11 cellular contexts compared by ENCODE assay signal in genomic region chr3:18556001-18556408, GRCh38.
DNase-seq lines count a peak whose midpoint lies in the region; ATAC-seq, FAIRE-seq and TF ChIP-seq lines count a peak whose summit lies in the region.
"Had no signal": no experiment of that assay in that cellular context is flagged by ENCODE, and none has a peak within 500 bp of the region (broad histone marks: within the 10 kb centered on the region; RNA-seq: fewer than 3 reads in every experiment).

No MANE protein-coding gene starts in this region.

- peaks cover 48% of the 10 kb centered on the region for H3K4me1 Mint-ChIP-seq in CD8-positive, alpha-beta T cell (ENCODE audit: low read depth)
- peaks cover 57% of the 10 kb centered on the region for H3K4me1 Mint-ChIP-seq in activated naive CD8-positive, alpha-beta T cell (ENCODE audit: low read depth)
- H3K4me1 Mint-ChIP-seq: neural progenitor cell had no signal

- TF ChIP-seq CTCF in CD8-positive, alpha-beta T cell (IDR thresholded peaks at IDR 0.05), result no peak
- no peak for TF ChIP-seq CTCF in HepG2 (CRISPR knock-in tag; IDR thresholded peaks at IDR 0.05)

- intact Hi-C loops in CD8-positive, alpha-beta T cell (cut with DNase I, micrococcal nuclease), result loop anchor here (5.0 to 10.0 kb wide), 4 partner anchors 64 to 431 kb away; no protein-coding TSS in a partner anchor
- intact Hi-C loops in HepG2 (cut with micrococcal nuclease; ENCODE audit: unreplicated experiment), result no loop called here

- peaks cover 25% of the 10 kb centered on the region for H3K4me1 ChIP-seq in CD8-positive, alpha-beta T cell (ENCODE audit: insufficient read depth, low read length)
- H3K4me1 ChIP-seq in HepG2 (ENCODE audit: insufficient read depth, low read length), result no peaks in the 10 kb centered on the region
- H3K4me1 ChIP-seq: BLaER1, neural progenitor cell had no signal

- no peak overlapping the region for H3K4me3 Mint-ChIP-seq in CD8-positive, alpha-beta T cell
- H3K4me3 Mint-ChIP-seq in activated naive CD8-positive, alpha-beta T cell, result peak overlapping the region; percentile 8
- H3K4me3 Mint-ChIP-seq: neural progenitor cell had no signal

- H4K20me1 ChIP-seq in HepG2 (ENCODE audit: insufficient read depth, low read length), result no peaks in the 10 kb centered on the region
- H4K20me1 ChIP-seq: BLaER1 had no signal

- no peak overlapping the region for H3K27ac Mint-ChIP-seq in CD8-positive, alpha-beta T cell
- peak overlapping the region; percentile 96 for H3K27ac Mint-ChIP-seq in activated naive CD8-positive, alpha-beta T cell
- H3K27ac Mint-ChIP-seq: neural progenitor cell had no signal

- no peaks in the 10 kb centered on the region for H3K79me2 ChIP-seq in HepG2 (ENCODE audit: insufficient read depth, low read length)

- H3K27me3 Mint-ChIP-seq in CD8-positive, alpha-beta T cell (ENCODE audit: low read depth), result no peaks in the 10 kb centered on the region
- no peaks in the 10 kb centered on the region for H3K27me3 Mint-ChIP-seq in activated naive CD8-positive, alpha-beta T cell

- H3K4me3 ChIP-seq in CD8-positive, alpha-beta T cell (ENCODE audit: low read depth, low read length), result no peak overlapping the region
- H3K4me3 ChIP-seq in HepG2 (replicated peaks in 1 of 3; ENCODE audit: insufficient read depth in 1 of 3, low read depth in 2 of 3, low read length in 3 of 3), result no peak overlapping the region
- H3K4me3 ChIP-seq: BLaER1, neural progenitor cell had no signal

- peak in 1 of 7 experiments; percentile 4 for DNase-seq in CD8-positive, alpha-beta T cell
- no peak for DNase-seq in OCI-M2 (lab: John Stamatoyannopoulos, UW; ENCODE audit: unreplicated experiment)
- no peak for DNase-seq in cerebellar cortex (ENCODE audit: low spot score)
- no peak for DNase-seq in HepG2 (ENCODE audit: low spot score)
- DNase-seq: NCI-H446 had no signal

- no peak overlapping the region for H3K9ac ChIP-seq in HepG2 (ENCODE audit: insufficient read depth, low read depth, low read length)
- H3K9ac ChIP-seq: BLaER1, neural progenitor cell had no signal

- H3K9me3 ChIP-seq in CD8-positive, alpha-beta T cell (ENCODE audit: low read length), result no peaks in the 10 kb centered on the region
- H3K9me3 ChIP-seq in HepG2 (ENCODE audit: low read length), result no peaks in the 10 kb centered on the region
- H3K9me3 ChIP-seq: BLaER1 had no signal

- H2AFZ ChIP-seq in HepG2 (ENCODE audit: low read length), result no peak overlapping the region
- H2AFZ ChIP-seq: neural progenitor cell had no signal

- FAIRE-seq in HepG2 (lab: Jason Lieb, UNC), result no peak

- H3K27me3 ChIP-seq in CD8-positive, alpha-beta T cell (ENCODE audit: insufficient read depth, low read length), result no peaks in the 10 kb centered on the region
- H3K27me3 ChIP-seq in HepG2 (ENCODE audit: control insufficient read depth in 1 of 2, insufficient read depth in 2 of 2, low read length in 2 of 2), result no peaks in the 10 kb centered on the region
- H3K27me3 ChIP-seq: BLaER1, neural progenitor cell had no signal

- BruUV-seq in HepG2 (replicated peaks; lab: Mats Ljungman, UMichigan), result no TSS peak

- no peak for TF ChIP-seq POLR2A in HepG2 (IDR thresholded peaks at IDR 0.05; ENCODE audit: insufficient read depth in 1 of 2, low read depth in 2 of 2, low read length in 2 of 2)

- peak; percentile 22 for ATAC-seq in CD8-positive, alpha-beta T cell
- ATAC-seq in GM21528 (IDR thresholded peaks at IDR 0.05; ENCODE audit: low FRiP score, unreplicated experiment) (peak; percentile 13), HG03521 (IDR thresholded peaks at IDR 0.05; ENCODE audit: unreplicated experiment) (peak; percentile 12), HG03460 (IDR thresholded peaks at IDR 0.05; ENCODE audit: unreplicated experiment) (no peak), HepG2 (no peak)

- no peak overlapping the region for H3K27ac ChIP-seq in CD8-positive, alpha-beta T cell (ENCODE audit: low read depth, low read length)
- H3K27ac ChIP-seq in HepG2 (ENCODE audit: extremely low read length, insufficient read depth, low read length), result no peak overlapping the region
- H3K27ac ChIP-seq: BLaER1, neural progenitor cell had no signal

- 12% methylated on average over 3 of the region's 3 CpGs for WGBS in HepG2 (ENCODE audit: low lambda C conversion rate)

- in situ Hi-C loops in HepG2 (cut with HindIII; ENCODE audit: extremely low pct_ligation_motif_present, low pct_unique_long_range_greater_than_20kb), result loop anchor here (25.0 kb wide), 1 partner anchor 431 kb away; no protein-coding TSS in a partner anchor

- POLR2A ChIA-PET in CD8-positive, alpha-beta T cell (lab: Charles Lee), result interaction anchor here (1.6 kb wide), 1 partner anchor 10 kb away, joined by 3 read pairs; no protein-coding TSS in a partner anchor
- POLR2A ChIA-PET in HepG2 (lab: Yijun Ruan, JAX), result no interaction called here

- TF ChIP-seq EP300 in HepG2 (IDR thresholded peaks at IDR 0.05; ENCODE audit: low read depth in 2 of 2, low read length in 2 of 2), result no peak
- TF ChIP-seq EP300 in HepG2 (CRISPR knock-in tag; IDR thresholded peaks at IDR 0.05; ENCODE audit: borderline replicate concordance), result no peak

- TF ChIP-seq RAD21 in HepG2 (CRISPR knock-in tag; IDR thresholded peaks at IDR 0.05), result no peak

- H3K36me3 ChIP-seq in CD8-positive, alpha-beta T cell (ENCODE audit: insufficient read depth, low read length), result no peaks in the 10 kb centered on the region
- H3K36me3 ChIP-seq in HepG2 (replicated peaks in 1 of 2; ENCODE audit: control insufficient read depth in 1 of 2, insufficient read depth in 2 of 2, low read length in 2 of 2), result no peaks in the 10 kb centered on the region
- H3K36me3 ChIP-seq: BLaER1, neural progenitor cell had no signal

- CTCF ChIA-PET in CD8-positive, alpha-beta T cell (lab: Charles Lee), result interaction anchor here (0.6 to 2.1 kb wide), 4 partner anchors 14 to 1953 kb away, joined by 3 to 8 read pairs (median 5); no protein-coding TSS in a partner anchor
- CTCF ChIA-PET in HepG2 (lab: Yijun Ruan, JAX; ENCODE audit: low intra/inter-chr PET ratio, low total read pairs), result no interaction called here

- H3K9me3 Mint-ChIP-seq in CD8-positive, alpha-beta T cell, result no peaks in the 10 kb centered on the region
- no peaks in the 10 kb centered on the region for H3K9me3 Mint-ChIP-seq in activated naive CD8-positive, alpha-beta T cell (ENCODE audit: low read depth)
- H3K9me3 Mint-ChIP-seq: neural progenitor cell had no signal

- no peak overlapping the region for H3K4me2 ChIP-seq in HepG2 (ENCODE audit: low read depth, low read length)
- H3K4me2 ChIP-seq: BLaER1, neural progenitor cell had no signal

- no peaks in the 10 kb centered on the region for H3K36me3 Mint-ChIP-seq in CD8-positive, alpha-beta T cell
- peaks cover 3% of the 10 kb centered on the region for H3K36me3 Mint-ChIP-seq in activated naive CD8-positive, alpha-beta T cell
- H3K36me3 Mint-ChIP-seq: neural progenitor cell had no signal

TF ChIP-seq in HepG2, 621 proteins besides CTCF, POLR2A, EP300 and RAD21 (continues in another document):
- TF ChIP-seq BRF2 (CRISPR knock-in tag; IDR thresholded peaks at IDR 0.05) (no peak), ZSCAN25 (CRISPR knock-in tag; IDR thresholded peaks at IDR 0.05) (no peak), ZNF350 (CRISPR knock-in tag; IDR thresholded peaks at IDR 0.05; ENCODE audit: borderline replicate concordance, low read depth) (no peak), SMAD3 (CRISPR knock-in tag; IDR thresholded peaks at IDR 0.05) (no peak), MXI1 (IDR thresholded peaks at IDR 0.05; ENCODE audit: borderline replicate concordance, low read depth, low read length) (no peak), MBNL3 (CRISPR knock-in tag; conservative IDR thresholded peaks at IDR 0.05) (no peak), ERF (CRISPR knock-in tag; IDR thresholded peaks at IDR 0.05) (no peak), MLX (CRISPR knock-in tag; IDR thresholded peaks at IDR 0.05) (no peak)
- TF ChIP-seq, protein P1, sequence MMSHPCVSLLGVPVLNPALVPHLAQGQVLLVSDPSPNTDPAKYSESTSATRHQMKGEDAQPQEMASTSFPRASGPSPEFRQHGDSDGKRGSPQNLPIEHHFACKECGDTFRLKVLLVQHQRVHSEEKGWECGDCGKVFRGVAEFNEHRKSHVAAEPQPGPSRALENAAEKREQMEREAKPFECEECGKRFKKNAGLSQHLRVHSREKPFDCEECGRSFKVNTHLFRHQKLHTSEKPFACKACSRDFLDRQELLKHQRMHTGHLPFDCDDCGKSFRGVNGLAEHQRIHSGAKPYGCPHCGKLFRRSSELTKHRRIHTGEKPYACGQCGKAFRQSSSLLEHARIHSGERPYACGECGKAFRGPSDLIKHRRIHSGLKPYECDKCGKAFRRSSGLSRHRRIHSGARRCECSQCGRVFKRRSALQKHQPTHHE (CRISPR knock-in tag; IDR thresholded peaks at IDR 0.05; ENCODE audit: borderline replicate concordance), result no peak
- TF ChIP-seq, protein P2, sequence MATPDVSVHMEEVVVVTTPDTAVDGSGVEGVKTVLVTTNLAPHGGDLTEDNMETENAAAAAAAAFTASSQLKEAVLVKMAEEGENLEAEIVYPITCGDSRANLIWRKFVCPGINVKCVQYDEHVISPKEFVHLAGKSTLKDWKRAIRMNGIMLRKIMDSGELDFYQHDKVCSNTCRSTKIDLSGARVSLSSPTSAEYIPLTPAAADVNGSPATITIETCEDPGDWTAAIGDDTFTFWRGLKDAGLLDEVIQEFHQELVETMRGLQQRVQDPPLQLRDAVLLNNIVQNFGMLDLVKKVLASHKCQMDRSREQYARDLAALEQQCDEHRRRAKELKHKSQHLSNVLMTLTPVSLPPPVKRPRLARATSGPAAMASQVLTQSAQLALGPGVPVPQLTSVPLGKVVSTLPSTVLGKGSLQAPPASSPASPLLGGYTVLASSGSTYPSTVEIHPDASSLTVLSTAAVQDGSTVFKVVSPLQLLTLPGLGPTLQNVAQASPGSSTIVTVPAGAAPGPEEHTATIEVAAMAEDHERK (CRISPR knock-in tag; IDR thresholded peaks at IDR 0.05; ENCODE audit: low read depth), result no peak

Comparison
In these comparisons a context has a peak if more than half of its experiments do, and no peak if none do; other contexts are left out.
1. ATAC-seq: peak in CD8-positive, alpha-beta T cell (single experiment), GM21528 (single experiment) and HG03521 (single experiment); none in HG03460 (single experiment) and HepG2 (single experiment).